In the genomic region with DNA sequence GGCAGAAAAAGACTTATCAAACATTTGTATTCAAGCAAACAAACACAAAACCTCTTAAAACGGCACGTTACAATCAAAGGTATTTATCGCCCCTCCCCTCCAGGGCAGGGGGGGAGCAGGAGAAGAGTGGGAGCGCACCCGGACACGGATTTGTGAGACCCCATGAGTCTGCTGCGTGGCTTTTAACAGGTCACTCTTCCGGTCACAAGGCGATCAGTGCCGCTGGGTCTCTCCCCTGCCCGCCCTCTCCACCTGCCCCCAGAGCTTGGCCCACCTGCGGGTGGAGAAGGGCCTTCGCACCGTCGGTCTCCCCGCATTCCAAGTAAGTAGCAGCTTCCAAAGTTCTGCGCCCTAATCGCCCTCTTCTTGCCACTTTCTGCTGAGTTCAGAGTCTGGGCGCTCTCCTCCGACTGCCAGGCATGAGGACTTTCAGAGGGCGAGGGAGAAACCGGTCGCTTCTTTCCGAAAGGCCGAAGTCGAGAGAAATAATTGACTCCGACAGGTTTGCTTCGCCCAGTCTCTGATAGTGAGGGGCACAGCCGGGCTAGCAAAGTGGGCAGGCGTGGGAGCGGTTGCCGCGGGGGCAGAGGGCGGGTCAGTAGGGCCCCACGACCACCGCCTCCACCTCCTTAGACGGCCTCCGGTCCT, we compare ENCODE assay signal across 9 cellular contexts. TPM values are rescaled to one million over a fixed set of nuclear protein-coding genes. Genes with fewer than 3 reads are reported as not detected.
DNase-seq lines count a peak whose midpoint lies in the region; ATAC-seq and TF ChIP-seq lines count a peak whose summit lies in the region.
"Had no signal": no experiment of that assay in that cellular context is flagged by ENCODE, and none has a peak within 500 bp of the region (broad histone marks: within the 10 kb centered on the region; RNA-seq: fewer than 3 reads in every experiment).

No MANE protein-coding gene starts in this region.

- TF ChIP-seq CTCF in CD14-positive monocyte (IDR thresholded peaks at IDR 0.05) (no peak), IMR-90 (conservative IDR thresholded peaks at IDR 0.05; ENCODE audit: low read depth, low read length) (no peak)

- no peak overlapping the region for H4K8ac ChIP-seq in IMR-90 (ENCODE audit: low read depth in 2 of 2, low read length in 2 of 2)

- no TSS peak for BruUV-seq in IMR-90 (replicated peaks; lab: Mats Ljungman, UMichigan)

- peaks cover 19% of the 10 kb centered on the region for H3K4me1 Mint-ChIP-seq in CD14-positive monocyte
- peaks cover 9 to 30% (median 21%) of the 10 kb centered on the region in 4 donors for H3K4me1 Mint-ChIP-seq in naive thymus-derived CD8-positive, alpha-beta T cell

- intact Hi-C loops in CD14-positive monocyte (cut with micrococcal nuclease) = no loop called here
- intact Hi-C loops in IMR-90 (cut with micrococcal nuclease) = loop anchor here (1.0 kb wide), 2 partner anchors 616 to 737 kb away; no protein-coding TSS in a partner anchor

- no peak overlapping the region for H2AK5ac ChIP-seq in IMR-90 (ENCODE audit: low read depth, low read length)

- H3K56ac ChIP-seq in IMR-90 (ENCODE audit: extremely low read depth, insufficient read depth, low read length) = no peak overlapping the region

- H4K20me1 ChIP-seq in IMR-90 (ENCODE audit: insufficient read depth, low read length) = no peaks in the 10 kb centered on the region

- no peak overlapping the region for H4K91ac ChIP-seq in IMR-90 (ENCODE audit: insufficient read depth, low read depth, low read length)

- ATAC-seq in IMR-90 (ENCODE audit: low read depth) = no peak
- no peak for ATAC-seq in naive thymus-derived CD8-positive, alpha-beta T cell
- no peak for ATAC-seq in GM19395 (IDR thresholded peaks at IDR 0.05; ENCODE audit: unreplicated experiment)
- no peak for ATAC-seq in left lobe of liver
- ATAC-seq in HG02610 (IDR thresholded peaks at IDR 0.05; ENCODE audit: unreplicated experiment) = no peak

- no peak for TF ChIP-seq RAD21 in IMR-90 (IDR thresholded peaks at IDR 0.05; ENCODE audit: low read length)

- no peak overlapping the region for H3K27ac Mint-ChIP-seq in CD14-positive monocyte
- peak overlapping the region in 1 of 10 donors; percentile 41 for H3K27ac Mint-ChIP-seq in naive thymus-derived CD8-positive, alpha-beta T cell

- CTCF ChIA-PET in IMR-90 (lab: Yijun Ruan, JAX) = no interaction called here

- H3K36me3 Mint-ChIP-seq in CD14-positive monocyte = peaks cover 3 to 4% of the 10 kb centered on the region in 2 donors
- H3K36me3 Mint-ChIP-seq in naive thymus-derived CD8-positive, alpha-beta T cell = no peaks in the 10 kb centered on the region

- dilution Hi-C loops in IMR-90 (cut with HindIII; ENCODE audit: low sequenced_read_pairs, unreplicated experiment) = no loop called here

- peak overlapping the region; percentile 93 for H2AFZ ChIP-seq in IMR-90 (replicated peaks; ENCODE audit: low read length, poor library complexity)

- H4K5ac ChIP-seq in IMR-90 (ENCODE audit: low read depth, low read length) = no peak overlapping the region

- H2BK120ac ChIP-seq in IMR-90 (ENCODE audit: low read depth, low read length) = no peak overlapping the region

- H3K18ac ChIP-seq in IMR-90 (ENCODE audit: low read depth, low read length) = no peak overlapping the region

- in situ Hi-C loops in IMR-90 (cut with MboI; ENCODE audit: low sequenced_read_pairs) (no loop called here), KBM-7 (cut with MboI; ENCODE audit: low pct_unique_long_range_greater_than_20kb, low sequenced_read_pairs) (no loop called here)

- TF ChIP-seq POLR2A in IMR-90 (IDR thresholded peaks at IDR 0.05; ENCODE audit: low read depth, low read length) = no peak

- no peak overlapping the region for H3K14ac ChIP-seq in IMR-90 (replicated peaks; ENCODE audit: low read depth, low read length)

- H2BK15ac ChIP-seq in IMR-90 (ENCODE audit: low read depth, low read length) = no peak overlapping the region

- POLR2A ChIA-PET in IMR-90 (lab: Charles Lee; ENCODE audit: unreplicated experiment) = no interaction called here
- POLR2A ChIA-PET in naive thymus-derived CD8-positive, alpha-beta T cell (lab: Charles Lee) = no interaction called here

- H3K27ac ChIP-seq in IMR-90 (ENCODE audit: insufficient read depth, low read length) = no peak overlapping the region
- H3K27ac ChIP-seq: right lobe of liver had no signal

- no peak overlapping the region for H2BK20ac ChIP-seq in IMR-90 (ENCODE audit: low read depth, low read length)

- H3K4me3 ChIP-seq in IMR-90 (ENCODE audit: insufficient read depth, low read depth, low read length) = no peak overlapping the region; the same call in 1 of the 2 replicates

- DNase-seq in CD14-positive monocyte (ENCODE audit: low spot score) (no peak), IMR-90 (no peak), cerebellar cortex (ENCODE audit: low spot score) (peak; percentile 45), left lobe of liver (ENCODE audit: low spot score) (no peak), KBM-7 (no peak)
- DNase-seq in naive thymus-derived CD8-positive, alpha-beta T cell = peak in 2 of 10 donors; percentile 1 to 5

- H3K36me3 ChIP-seq in IMR-90 (ENCODE audit: control insufficient read depth, insufficient read depth, low read length) = no peaks in the 10 kb centered on the region
- H3K36me3 ChIP-seq: right lobe of liver had no signal

- H3K9me3 Mint-ChIP-seq in CD14-positive monocyte = peaks cover 0 to 19% (median 14%) of the 10 kb centered on the region in 7 donors
- no peaks in the 10 kb centered on the region for H3K9me3 Mint-ChIP-seq in naive thymus-derived CD8-positive, alpha-beta T cell

- peaks cover 51 to 60% (median 54%) of the 10 kb centered on the region in 3 donors for H3K27me3 Mint-ChIP-seq in CD14-positive monocyte (ENCODE audit: low read depth in 3 of 3)
- H3K27me3 Mint-ChIP-seq in naive thymus-derived CD8-positive, alpha-beta T cell = peaks cover 39 to 76% (median 60%) of the 10 kb centered on the region in 5 donors

- WGBS in IMR-90 (ENCODE audit: extremely low coverage in 2 of 2, insufficient read length in 1 of 2), 2 experiments = no CpG with 5 or more reads among the region's 38 CpGs

- no peak overlapping the region for H3K23ac ChIP-seq in IMR-90 (ENCODE audit: low read depth, low read length)

- H3K79me1 ChIP-seq in IMR-90 (ENCODE audit: low read depth in 1 of 2, low read length in 2 of 2) = no peaks in the 10 kb centered on the region

- H3K9me3 ChIP-seq in IMR-90 (ENCODE audit: control insufficient read depth, insufficient read depth, low read length) = no peaks in the 10 kb centered on the region
- H3K9me3 ChIP-seq: right lobe of liver had no signal

- H2BK5ac ChIP-seq in IMR-90 (ENCODE audit: low read depth, low read length, poor library complexity, severe bottlenecking) = no peak overlapping the region

- H3K9me1 ChIP-seq in IMR-90 (ENCODE audit: insufficient read depth, low read length) = no peaks in the 10 kb centered on the region

- no peak overlapping the region for H3K4ac ChIP-seq in IMR-90 (ENCODE audit: low read depth, low read length)

- H3K4me1 ChIP-seq in IMR-90 (ENCODE audit: control insufficient read depth, insufficient read depth, low read length) = no peaks in the 10 kb centered on the region

- H3K27me3 ChIP-seq in IMR-90 (ENCODE audit: control insufficient read depth, insufficient read depth, low read length) = peaks cover 17% of the 10 kb centered on the region

- H3K4me2 ChIP-seq in IMR-90 (ENCODE audit: low read depth, low read length) = peak overlapping the region; percentile 67; the same call in 1 of the 2 replicates

- peak overlapping the region; percentile 70 to 90 for H3K4me3 Mint-ChIP-seq in CD14-positive monocyte
- peak overlapping the region; percentile 68 to 92 (median 80) for H3K4me3 Mint-ChIP-seq in naive thymus-derived CD8-positive, alpha-beta T cell

- H2AK9ac ChIP-seq in IMR-90 (replicated peaks; ENCODE audit: low read depth, low read length, poor library complexity) = no peak overlapping the region

- H3K9ac ChIP-seq in IMR-90 (ENCODE audit: low read depth, low read length) = no peak overlapping the region

TF ChIP-seq in IMR-90, 13 proteins besides CTCF, POLR2A, EP300 and RAD21:
- TF ChIP-seq USF2 (IDR thresholded peaks at IDR 0.05; ENCODE audit: low read depth, low read length) (no peak), RCOR1 (IDR thresholded peaks at IDR 0.05; ENCODE audit: insufficient replicate concordance, low read length) (no peak), CEBPB (IDR thresholded peaks at IDR 0.05; ENCODE audit: low read depth, low read length) (no peak), MAZ (IDR thresholded peaks at IDR 0.05; ENCODE audit: borderline replicate concordance, low read depth, low read length) (no peak), RFX5 (IDR thresholded peaks at IDR 0.05; ENCODE audit: low read depth, low read length) (no peak), MAFK (IDR thresholded peaks at IDR 0.05; ENCODE audit: low read depth, low read length) (no peak), CHD1 (IDR thresholded peaks at IDR 0.05; ENCODE audit: low read depth, low read length) (no peak), FOS (IDR thresholded peaks at IDR 0.05; ENCODE audit: low read depth, low read length) (no peak), ELK1 (IDR thresholded peaks at IDR 0.05; ENCODE audit: borderline replicate concordance, low read depth, low read length) (no peak)

RNA-seq across cellular contexts. Expression of gene RPRM, which starts 0.8 kb away (rescaled TPM):
- not detected for polyA plus RNA-seq in CD14-positive monocyte
- total RNA-seq in IMR-90 (2012; rRNA removed) = not detected in 2 replicates
- not detected in 2 replicates for polyA plus RNA-seq in IMR-90 (2012; rRNA removed)
- polyA plus RNA-seq in IMR-90 (2012; cell fraction: cytosol; rRNA removed) = not detected in 2 replicates
- not detected in 2 replicates for polyA plus RNA-seq in IMR-90 (2012; cell fraction: nucleus; rRNA removed; ENCODE audit: low replicate concordance)
- not detected for total RNA-seq in naive thymus-derived CD8-positive, alpha-beta T cell
- under 1 TPM in 1 of 3 donors, not detected in 2; 0.43 TPM for polyA plus RNA-seq in naive thymus-derived CD8-positive, alpha-beta T cell
- not detected for total RNA-seq in left lobe of liver
- total RNA-seq: right lobe of liver had no signal
